Comparison of ENCODE assay signal across 13 cellular contexts in genomic region chr3:151795276-151795675, GRCh38. TPM values are rescaled to one million over a fixed set of nuclear protein-coding genes. Genes with fewer than 3 reads are reported as not detected.
DNase-seq lines count a peak whose midpoint lies in the region; ATAC-seq and TF ChIP-seq lines count a peak whose summit lies in the region.
"Had no signal": no experiment of that assay in that cellular context is flagged by ENCODE, and none has a peak within 500 bp of the region (broad histone marks: within the 10 kb centered on the region; RNA-seq: fewer than 3 reads in every experiment).

No MANE protein-coding gene starts in this region.

- no peak overlapping the region for H3K4me3 ChIP-seq in CD4-positive, alpha-beta memory T cell (ENCODE audit: low read length in 2 of 2)

- peaks cover 0 to 2% of the 10 kb centered on the region in 2 donors for H3K27me3 Mint-ChIP-seq in CD4-positive, alpha-beta memory T cell

- H3K9me3 ChIP-seq in CD4-positive, alpha-beta memory T cell (ENCODE audit: control insufficient read depth in 1 of 2, low read length in 2 of 2) = no peaks in the 10 kb centered on the region

- CTCF ChIA-PET in CD4-positive, alpha-beta memory T cell (lab: Charles Lee; ENCODE audit: partially characterized antibody) = no interaction called here

- H3K36me3 ChIP-seq in CD4-positive, alpha-beta memory T cell (ENCODE audit: insufficient read depth, low read length) = no peaks in the 10 kb centered on the region

- no peak overlapping the region for H3K27ac Mint-ChIP-seq in CD4-positive, alpha-beta memory T cell
- H3K27ac Mint-ChIP-seq: nephron; stimulated activated naive CD8-positive, alpha-beta T cell treated with anti-CD3 and anti-CD28 coated beads, Interleukin-15, Interleukin-2, amounts not matched to agents 100 ng/mL and 50 ng/mL, for 24 hours; T-helper 2 cell treated with Interferon-gamma antibody and Interleukin-4, amounts not matched to agents 5 μg/mL and 100 μg/mL, for 36 hours had no signal

- ATAC-seq in omental fat pad (ENCODE audit: low FRiP score) (peak; percentile 64), GM18858 (IDR thresholded peaks at IDR 0.05; ENCODE audit: unreplicated experiment) (no peak)
- ATAC-seq: sciatic nerve had no signal

- POLR2A ChIA-PET in CD4-positive, alpha-beta memory T cell (lab: Charles Lee; ENCODE audit: partially characterized antibody) = no interaction called here

- H3K9me3 Mint-ChIP-seq in CD4-positive, alpha-beta memory T cell = peaks cover 0 to 3% (median 0%) of the 10 kb centered on the region in 8 donors
- H3K9me3 Mint-ChIP-seq: stimulated activated naive CD8-positive, alpha-beta T cell treated with anti-CD3 and anti-CD28 coated beads, Interleukin-15, Interleukin-2, amounts not matched to agents 100 ng/mL and 50 ng/mL, for 24 hours; T-helper 2 cell treated with Interferon-gamma antibody and Interleukin-4, amounts not matched to agents 5 μg/mL and 100 μg/mL, for 36 hours had no signal

- no peak overlapping the region for H3K27ac ChIP-seq in CD4-positive, alpha-beta memory T cell (ENCODE audit: low read depth, low read length)

- intact Hi-C loops in CD4-positive, alpha-beta memory T cell (cut with micrococcal nuclease) = no loop called here

- H3K4me1 ChIP-seq in CD4-positive, alpha-beta memory T cell (ENCODE audit: insufficient read depth, low read length) = no peaks in the 10 kb centered on the region

- no peak overlapping the region for H3K4me3 Mint-ChIP-seq in CD4-positive, alpha-beta memory T cell
- H3K4me3 Mint-ChIP-seq: nephron; stimulated activated naive CD8-positive, alpha-beta T cell treated with anti-CD3 and anti-CD28 coated beads, Interleukin-15, Interleukin-2, amounts not matched to agents 100 ng/mL and 50 ng/mL, for 24 hours; T-helper 2 cell treated with Interferon-gamma antibody and Interleukin-4, amounts not matched to agents 5 μg/mL and 100 μg/mL, for 36 hours had no signal

- H3K27me3 ChIP-seq in CD4-positive, alpha-beta memory T cell (ENCODE audit: insufficient read depth, low read length) = no peaks in the 10 kb centered on the region

- DNase-seq in Daoy (ENCODE audit: low read depth) (peak; percentile 32), NCI-H460 (ENCODE audit: extremely low read depth, low read depth) (peak; percentile 25), dedifferentiated amniotic fluid mesenchymal stem cell (ENCODE audit: extremely low spot score) (peak; percentile 35), omental fat pad (ENCODE audit: low spot score) (no peak), NOMO-1 treated with dmso at 0.1 percent for 144 hours (lab: John Stamatoyannopoulos, UW; ENCODE audit: unreplicated experiment) (no peak)
- DNase-seq in stimulated activated CD4-positive, alpha-beta T cell treated with anti-CD3 and anti-CD28 coated beads, Interleukin-1b, Interleukin-23, amount 100 ng/mL, for 48 hours = no peak
- no peak for DNase-seq in CD4-positive, alpha-beta memory T cell
- DNase-seq: COR-L47 had no signal

- no peaks in the 10 kb centered on the region for H3K36me3 Mint-ChIP-seq in CD4-positive, alpha-beta memory T cell

- no peak for TF ChIP-seq CTCF in omental fat pad (IDR thresholded peaks at IDR 0.05)

- no peaks in the 10 kb centered on the region for H3K4me1 Mint-ChIP-seq in CD4-positive, alpha-beta memory T cell
- H3K4me1 Mint-ChIP-seq: nephron had no signal

RNA-seq across cellular contexts. Expression of gene AADAC, which starts 18.6 kb away (rescaled TPM):
- total RNA-seq in Daoy (2014; rRNA removed; shearing (Covaris generic)) = not detected in 2 replicates
- total RNA-seq in NCI-H460 (2014; rRNA removed; shearing (Covaris generic)) = 6.2 and 7.8 TPM in 2 replicates
- polyA plus RNA-seq in NCI-H460 (2014; cell fraction: nucleus; rRNA removed) = 39.5 and 40.3 TPM in 2 replicates
- 10 to 100 TPM in 1 of 4 donors, 1 to 10 TPM in 2, under 1 TPM in 1; 0.95 to 22.2 (median 1.8) TPM for total RNA-seq in omental fat pad
- not detected for total RNA-seq in CD4-positive, alpha-beta memory T cell
- polyA plus RNA-seq in CD4-positive, alpha-beta memory T cell = not detected
- total RNA-seq: sciatic nerve had no signal

Comparison
In these comparisons a context has a peak if more than half of its experiments do, and no peak if none do; other contexts are left out.
1. DNase-seq: peak in Daoy (single experiment), NCI-H460 (single experiment) and dedifferentiated amniotic fluid mesenchymal stem cell (single experiment); none in omental fat pad (single experiment), stimulated activated CD4-positive, alpha-beta T cell treated with anti-CD3 and anti-CD28 coated beads, Interleukin-1b, Interleukin-23, amount 100 ng/mL, for 48 hours (single experiment), CD4-positive, alpha-beta memory T cell (0 of 5) and NOMO-1 treated with dmso at 0.1 percent for 144 hours (single experiment).